ENCODE assay signal across 20 cellular contexts in genomic region chr5:172055996-172056395, GRCh38. TPM values are rescaled to one million over a fixed set of nuclear protein-coding genes. Genes with fewer than 3 reads are reported as not detected.
DNase-seq lines count a peak whose midpoint lies in the region; ATAC-seq and TF ChIP-seq lines count a peak whose summit lies in the region.
"Had no signal": no experiment of that assay in that cellular context is flagged by ENCODE, and none has a peak within 500 bp of the region (broad histone marks: within the 10 kb centered on the region; RNA-seq: fewer than 3 reads in every experiment).

No MANE protein-coding gene starts in this region.

- no peak overlapping the region for H3K4me2 ChIP-seq in SK-N-SH
- H3K4me2 ChIP-seq: BLaER1 had no signal

- H3K36me3 ChIP-seq in SK-N-SH (replicated peaks in 1 of 2; ENCODE audit: control insufficient read depth in 1 of 2, insufficient read depth in 2 of 2, low read length in 1 of 2) = peaks cover 17 to 35% of the 10 kb centered on the region in 2 experiments
- peaks cover 0 to 36% (median 3%) of the 10 kb centered on the region in 4 donors for H3K36me3 ChIP-seq in sigmoid colon
- peaks cover 5 to 38% (median 29%) of the 10 kb centered on the region in 3 donors for H3K36me3 ChIP-seq in tibial artery

- TF ChIP-seq CTCF in SK-N-SH (IDR thresholded peaks at IDR 0.05) = no peak
- no peak for TF ChIP-seq CTCF in CD4-positive, alpha-beta T cell (IDR thresholded peaks at IDR 0.05)
- TF ChIP-seq CTCF in nephron progenitor cell (IDR thresholded peaks at IDR 0.05) = no peak
- no peak for TF ChIP-seq CTCF in sigmoid colon (IDR thresholded peaks at IDR 0.05)
- no peak for TF ChIP-seq CTCF in tibial artery (IDR thresholded peaks at IDR 0.05)

- DNase-seq in SK-N-SH (no peak), nephron progenitor cell (no peak), right cardiac atrium (no peak), sigmoid colon (no peak), tibial artery (no peak)
- DNase-seq in CD4-positive, alpha-beta T cell = no peak
- no peak for DNase-seq in activated naive CD8-positive, alpha-beta T cell treated with anti-CD3 and anti-CD28 coated beads, Interleukin-2, amount 10 ng/mL, durations not matched to agents 7 days and 5 days
- DNase-seq: Caco-2, DMS53, Karpas-422, NCI-H1417, NCI-H1930, NCI-H2171 treated with DMSO at 0.1 percent for 48 hours, NCI-H510A, NCI-H82 had no signal

- H3K36me3 Mint-ChIP-seq in CD4-positive, alpha-beta T cell (ENCODE audit: low read depth) = peaks cover 95% of the 10 kb centered on the region
- H3K36me3 Mint-ChIP-seq in activated naive CD8-positive, alpha-beta T cell treated with anti-CD3 and anti-CD28 coated beads, Interleukin-2, amount 10 ng/mL, durations not matched to agents 7 days and 5 days = peaks cover 37% of the 10 kb centered on the region
- peaks cover 38% of the 10 kb centered on the region for H3K36me3 Mint-ChIP-seq in nephron progenitor cell (ENCODE audit: low read depth)

- H3K9me3 ChIP-seq in SK-N-SH (no peaks in the 10 kb centered on the region), right cardiac atrium (ENCODE audit: control insufficient read depth, low read length) (no peaks in the 10 kb centered on the region), sigmoid colon (no peaks in the 10 kb centered on the region), tibial artery (no peaks in the 10 kb centered on the region)
- no peaks in the 10 kb centered on the region for H3K9me3 ChIP-seq in CD4-positive, alpha-beta T cell (ENCODE audit: control insufficient read depth, low read length)
- H3K9me3 ChIP-seq: BLaER1, Caco-2 had no signal

- no peak for TF ChIP-seq RAD21 in SK-N-SH (IDR thresholded peaks at IDR 0.05; ENCODE audit: low read length)

- H3K4me3 ChIP-seq in SK-N-SH (ENCODE audit: low read depth in 2 of 2, low read length in 1 of 2) (no peak overlapping the region), right cardiac atrium (ENCODE audit: low read length) (no peak overlapping the region), sigmoid colon (no peak overlapping the region), tibial artery (no peak overlapping the region)
- H3K4me3 ChIP-seq: BLaER1 had no signal

- CTCF ChIA-PET in SK-N-SH (lab: Yijun Ruan, JAX) = interaction anchor here (0.7 to 0.9 kb wide), 4 partner anchors 9 to 1715 kb away, joined by 3 to 5 read pairs (median 4); no protein-coding TSS in a partner anchor
- CTCF ChIA-PET in CD4-positive, alpha-beta T cell (lab: Charles Lee) = no interaction called here

- H3K4me1 Mint-ChIP-seq in CD4-positive, alpha-beta T cell (ENCODE audit: low read depth) = peaks cover 38% of the 10 kb centered on the region
- peaks cover 9% of the 10 kb centered on the region for H3K4me1 Mint-ChIP-seq in activated naive CD8-positive, alpha-beta T cell treated with anti-CD3 and anti-CD28 coated beads, Interleukin-2, amount 10 ng/mL, durations not matched to agents 7 days and 5 days
- H3K4me1 Mint-ChIP-seq in nephron progenitor cell = peaks cover 17% of the 10 kb centered on the region

- no peaks in the 10 kb centered on the region for H3K27me3 Mint-ChIP-seq in CD4-positive, alpha-beta T cell
- no peaks in the 10 kb centered on the region for H3K27me3 Mint-ChIP-seq in activated naive CD8-positive, alpha-beta T cell treated with anti-CD3 and anti-CD28 coated beads, Interleukin-2, amount 10 ng/mL, durations not matched to agents 7 days and 5 days
- H3K27me3 Mint-ChIP-seq in nephron progenitor cell (ENCODE audit: low read depth, poor library complexity) = peaks cover 12% of the 10 kb centered on the region

- over 99% methylated on average over 3 of the region's 3 CpGs for WGBS in SK-N-SH (ENCODE audit: low lambda C conversion rate)
- WGBS in right cardiac atrium = 96% methylated on average over 3 of the region's 3 CpGs
- 96 to 97% methylated on average over 3 of the region's 3 CpGs for WGBS in sigmoid colon, 2 donors

- H3K27ac ChIP-seq in SK-N-SH (ENCODE audit: low read depth in 2 of 2, low read length in 1 of 2) = no peak overlapping the region
- peak overlapping the region; percentile 44 for H3K27ac ChIP-seq in CD4-positive, alpha-beta T cell (ENCODE audit: low read depth, low read length)
- H3K27ac ChIP-seq in right cardiac atrium (ENCODE audit: low read length) = no peak overlapping the region
- no peak overlapping the region for H3K27ac ChIP-seq in sigmoid colon
- no peak overlapping the region for H3K27ac ChIP-seq in tibial artery
- H3K27ac ChIP-seq: 22Rv1, BLaER1 had no signal

- no peaks in the 10 kb centered on the region for H3F3A ChIP-seq in SK-N-SH (replicated peaks; ENCODE audit: insufficient read depth)

- intact Hi-C loops in CD4-positive, alpha-beta T cell (cut with DNase I, micrococcal nuclease) = loop anchor here in 1 of 2 experiments (5.0 kb wide), 1 partner anchor 49 kb away; the partner anchor contains the start of gene FBXW11
- intact Hi-C loops in right cardiac atrium (cut with DNase I) = loop anchor here in 2 of 4 donors (5.0 to 10.0 kb wide), 2 partner anchors 144 to 641 kb away; partner anchors contain the start of gene FGF18 (in 1 of the 2)
- intact Hi-C loops in sigmoid colon (cut with DNase I) = no loop called here
- intact Hi-C loops in tibial artery (cut with DNase I; ENCODE audit: low total_unique reads) = no loop called here

- TF ChIP-seq EP300 in SK-N-SH (IDR thresholded peaks at IDR 0.05; ENCODE audit: borderline replicate concordance in 1 of 2, low read depth in 1 of 2, low read length in 1 of 2) (no peak), sigmoid colon (IDR thresholded peaks at IDR 0.05) (no peak)

- POLR2A ChIA-PET in SK-N-SH (lab: Yijun Ruan, JAX) = no interaction called here
- POLR2A ChIA-PET in CD4-positive, alpha-beta T cell (lab: Charles Lee) = interaction anchor here (0.7 to 3.8 kb wide), 5 partner anchors 9 to 132 kb away, joined by 3 to 23 read pairs (median 6); partner anchors contain the start of genes FBXW11 and STK10
- POLR2A ChIA-PET in activated naive CD8-positive, alpha-beta T cell treated with anti-CD3 and anti-CD28 coated beads, Interleukin-2, amount 10 ng/mL, durations not matched to agents 7 days and 5 days (lab: Charles Lee) = interaction anchor here (0.8 kb wide), 1 partner anchor 49 kb away, joined by 3 read pairs; the partner anchor contains the start of gene FBXW11

- ATAC-seq in SK-N-SH treated with all-trans-retinoic acid at 6 μM for 48 hours = no peak
- no peak for ATAC-seq in CD4-positive, alpha-beta T cell (ENCODE audit: poor library complexity)
- no peak for ATAC-seq in activated naive CD8-positive, alpha-beta T cell treated with anti-CD3 and anti-CD28 coated beads, Interleukin-2, amount 10 ng/mL, durations not matched to agents 7 days and 5 days (ENCODE audit: low read depth)
- ATAC-seq in right cardiac atrium = no peak
- ATAC-seq: Panc1, Right ventricle myocardium inferior had no signal

- peak overlapping the region; percentile 31 for H3K27ac Mint-ChIP-seq in CD4-positive, alpha-beta T cell
- H3K27ac Mint-ChIP-seq in activated naive CD8-positive, alpha-beta T cell treated with anti-CD3 and anti-CD28 coated beads, Interleukin-2, amount 10 ng/mL, durations not matched to agents 7 days and 5 days = peak overlapping the region; percentile 81
- peak overlapping the region; percentile 24 for H3K27ac Mint-ChIP-seq in nephron progenitor cell

- H3K9me2 ChIP-seq in SK-N-SH = no peaks in the 10 kb centered on the region

- H3K9me3 Mint-ChIP-seq in CD4-positive, alpha-beta T cell = no peaks in the 10 kb centered on the region
- no peaks in the 10 kb centered on the region for H3K9me3 Mint-ChIP-seq in activated naive CD8-positive, alpha-beta T cell treated with anti-CD3 and anti-CD28 coated beads, Interleukin-2, amount 10 ng/mL, durations not matched to agents 7 days and 5 days
- peaks cover 5% of the 10 kb centered on the region for H3K9me3 Mint-ChIP-seq in nephron progenitor cell

- H3K4me1 ChIP-seq in SK-N-SH (ENCODE audit: control insufficient read depth in 1 of 2, insufficient read depth in 2 of 2, low read depth in 1 of 2, low read length in 1 of 2) (peaks cover 0 to 4% of the 10 kb centered on the region in 2 experiments; a peak in 1 of 4 replicates), right cardiac atrium (ENCODE audit: control insufficient read depth, insufficient read depth, low read length) (peaks cover 9% of the 10 kb centered on the region), sigmoid colon (peaks cover 0 to 16% (median 13%) of the 10 kb centered on the region in 4 donors), tibial artery (peaks cover 0 to 18% (median 10%) of the 10 kb centered on the region in 4 donors)
- H3K4me1 ChIP-seq: BLaER1, Caco-2 had no signal

- no peaks in the 10 kb centered on the region for H4K20me1 ChIP-seq in SK-N-SH (ENCODE audit: insufficient read depth)
- H4K20me1 ChIP-seq: BLaER1 had no signal

- H3K79me2 ChIP-seq in SK-N-SH (ENCODE audit: insufficient read depth) = no peaks in the 10 kb centered on the region

- H3K27me3 ChIP-seq in SK-N-SH (ENCODE audit: insufficient read depth) = no peaks in the 10 kb centered on the region
- no peaks in the 10 kb centered on the region for H3K27me3 ChIP-seq in CD4-positive, alpha-beta T cell (ENCODE audit: control insufficient read depth, insufficient read depth, low read length)
- H3K27me3 ChIP-seq in right cardiac atrium (ENCODE audit: control insufficient read depth, insufficient read depth) = no peaks in the 10 kb centered on the region
- no peaks in the 10 kb centered on the region for H3K27me3 ChIP-seq in sigmoid colon
- no peaks in the 10 kb centered on the region for H3K27me3 ChIP-seq in tibial artery
- H3K27me3 ChIP-seq: BLaER1 had no signal

- H3K4me3 Mint-ChIP-seq in CD4-positive, alpha-beta T cell = no peak overlapping the region
- H3K4me3 Mint-ChIP-seq in activated naive CD8-positive, alpha-beta T cell treated with anti-CD3 and anti-CD28 coated beads, Interleukin-2, amount 10 ng/mL, durations not matched to agents 7 days and 5 days = no peak overlapping the region
- H3K4me3 Mint-ChIP-seq in nephron progenitor cell = no peak overlapping the region

- no peak for TF ChIP-seq POLR2A in sigmoid colon (IDR thresholded peaks at IDR 0.05)

- no peak overlapping the region for H3K9ac ChIP-seq in SK-N-SH
- H3K9ac ChIP-seq: BLaER1 had no signal

- no peak overlapping the region for H2AFZ ChIP-seq in SK-N-SH (ENCODE audit: low read depth)

TF ChIP-seq in SK-N-SH treated with all-trans-retinoic acid at 6 μM for 48 hours, 23 proteins besides CTCF, POLR2A, EP300 and RAD21:
- TF ChIP-seq ZNF70 (CRISPR knock-in tag; IDR thresholded peaks at IDR 0.05) (no peak), ZFP3 (CRISPR knock-in tag; IDR thresholded peaks at IDR 0.05) (0 out of 2 replicates have a peak, but pooled peaks have one; percentile 28)

TF ChIP-seq in SK-N-SH, 30 proteins besides CTCF, POLR2A, EP300 and RAD21 (continues in another document):
- TF ChIP-seq TAF1 (IDR thresholded peaks at IDR 0.05; ENCODE audit: borderline replicate concordance, low read depth, low read length) = no peak

RNA-seq across cellular contexts. Expression of gene FBXW11, which starts 49.6 kb away (rescaled TPM):
- 37.5 and 51.1 TPM in 2 replicates for polyA plus RNA-seq in SK-N-SH (2012; rRNA removed)
- 42.5 and 48.0 TPM in 2 replicates for polyA plus RNA-seq in SK-N-SH (2012; cell fraction: cytosol; rRNA removed)
- 20.9 and 40.9 TPM in 2 replicates for polyA plus RNA-seq in SK-N-SH (2012; cell fraction: nucleus; rRNA removed)
- total RNA-seq in CD4-positive, alpha-beta T cell = 10 to 100 TPM; 20.9 to 24.0 TPM
- 10 to 100 TPM; 35.4 to 37.7 TPM for total RNA-seq in activated naive CD8-positive, alpha-beta T cell treated with anti-CD3 and anti-CD28 coated beads, Interleukin-2, amount 10 ng/mL, durations not matched to agents 7 days and 5 days
- 10 to 100 TPM; 62.3 to 70.7 (median 67.3) TPM for total RNA-seq in right cardiac atrium
- 15.8 TPM for polyA plus RNA-seq in right cardiac atrium
- 10 to 100 TPM; 42.9 to 67.1 (median 49.4) TPM for total RNA-seq in sigmoid colon
- polyA plus RNA-seq in sigmoid colon = 10 to 100 TPM; 14.4 to 19.9 (median 15.6) TPM

Comparison
In these comparisons a context has a peak if more than half of its experiments do, and no peak if none do; other contexts are left out.
1. H3K27ac Mint-ChIP-seq: peak in every context shown above with its lines; median percentile 81 in activated naive CD8-positive, alpha-beta T cell treated with anti-CD3 and anti-CD28 coated beads, Interleukin-2, amount 10 ng/mL, durations not matched to agents 7 days and 5 days; 31 in CD4-positive, alpha-beta T cell; 24 in nephron progenitor cell.